ENCODE assay signal across 25 cellular contexts in genomic region chr14:91271639-91272038, GRCh38. TPM values are rescaled to one million over a fixed set of nuclear protein-coding genes. Genes with fewer than 3 reads are reported as not detected.
A peak's percentile ranks its signal among the peaks of the same experiment; 100 is the strongest.
DNase-seq lines count a peak whose midpoint lies in the region; ATAC-seq and TF ChIP-seq lines count a peak whose summit lies in the region.
"Had no signal": no experiment of that assay in that cellular context is flagged by ENCODE, and none has a peak within 500 bp of the region (broad histone marks: within the 10 kb centered on the region; RNA-seq: fewer than 3 reads in every experiment).

No MANE protein-coding gene starts in this region.

- TF ChIP-seq CTCF in A673 (conservative IDR thresholded peaks at IDR 0.05; ENCODE audit: low read depth, low read length) (no peak), GM23338 (conservative IDR thresholded peaks at IDR 0.05; ENCODE audit: low read depth in 2 of 2) (no peak; a peak in 1 of 4 replicates), endothelial cell (IDR thresholded peaks at IDR 0.05; ENCODE audit: unreplicated experiment) (peak; percentile 19), GM13977 (IDR thresholded peaks at IDR 0.05; ENCODE audit: extremely low read depth, insufficient read depth, missing control alignments) (no peak), Caco-2 (IDR thresholded peaks at IDR 0.05; ENCODE audit: insufficient read depth in 1 of 2, low read depth in 1 of 2, low read length in 1 of 2, severe bottlenecking in 1 of 2, unreplicated experiment in 1 of 2) (no peak)

- H3K4me2 ChIP-seq in GM23338, result no peak overlapping the region
- no peak overlapping the region for H3K4me2 ChIP-seq in neuronal stem cell (ENCODE audit: insufficient read depth, low read length, poor library complexity, severe bottlenecking)
- H3K4me2 ChIP-seq: KMS-11 had no signal

- no peak overlapping the region for H2AK5ac ChIP-seq in neuronal stem cell (ENCODE audit: low read depth, low read length)

- H3K36me3 Mint-ChIP-seq in GM23338 (ENCODE audit: low read depth), result peaks cover 13% of the 10 kb centered on the region
- peaks cover 12% of the 10 kb centered on the region for H3K36me3 Mint-ChIP-seq in T-helper 17 cell (ENCODE audit: low read depth)
- H3K36me3 Mint-ChIP-seq in endothelial cell (ENCODE audit: low read depth, unreplicated experiment), result peaks cover 15% of the 10 kb centered on the region
- peaks cover 14% of the 10 kb centered on the region for H3K36me3 Mint-ChIP-seq in Caco-2 (ENCODE audit: insufficient read depth, unreplicated experiment)

- H3K79me2 ChIP-seq in GM23338 (replicated peaks; ENCODE audit: insufficient read depth), result no peaks in the 10 kb centered on the region

- peaks cover 4% of the 10 kb centered on the region for H3K79me1 ChIP-seq in neuronal stem cell (ENCODE audit: low read depth, low read length)

- H3K27ac Mint-ChIP-seq in GM23338 (no peak overlapping the region), T-helper 17 cell (peak overlapping the region; percentile 53), endothelial cell (ENCODE audit: unreplicated experiment) (no peak overlapping the region), Caco-2 (ENCODE audit: unreplicated experiment) (no peak overlapping the region)
- H3K27ac Mint-ChIP-seq: B cell had no signal

- H4K91ac ChIP-seq in neuronal stem cell (ENCODE audit: low read depth, low read length, poor library complexity), result no peak overlapping the region

- intact Hi-C loops in A673 (cut with micrococcal nuclease; ENCODE audit: unreplicated experiment) (no loop called here), Caco-2 (cut with micrococcal nuclease; ENCODE audit: unreplicated experiment) (no loop called here)

- CTCF ChIA-PET in A673 (lab: Charles Lee), result no interaction called here
- CTCF ChIA-PET in Caco-2 (lab: Charles Lee), result interaction anchor here (1.0 kb wide), 1 partner anchor 94 kb away, joined by 3 read pairs; no protein-coding TSS in a partner anchor

- no peak overlapping the region for H3K9ac ChIP-seq in neuronal stem cell (ENCODE audit: low read depth, low read length, poor library complexity)
- H3K9ac ChIP-seq: KMS-11 had no signal

- no peaks in the 10 kb centered on the region; the same call in 2 of the 3 replicates for H3K9me3 Mint-ChIP-seq in GM23338
- H3K9me3 Mint-ChIP-seq in endothelial cell (ENCODE audit: unreplicated experiment), result no peaks in the 10 kb centered on the region
- H3K9me3 Mint-ChIP-seq in Caco-2 (ENCODE audit: unreplicated experiment), result no peaks in the 10 kb centered on the region
- H3K9me3 Mint-ChIP-seq: CD8-positive, alpha-beta T cell had no signal

- H3K4me3 ChIP-seq in A673 (ENCODE audit: low read depth, low read length, poor library complexity, severe bottlenecking) (no peak overlapping the region), GM23338 (no peak overlapping the region), neuronal stem cell (ENCODE audit: low read length in 2 of 2) (no peak overlapping the region), Caco-2 (ENCODE audit: low read depth, low read length) (no peak overlapping the region)
- H3K4me3 ChIP-seq: Peyer's patch, SK-N-MC had no signal

- POLR2A ChIA-PET in A673 (lab: Charles Lee; ENCODE audit: low non-redundant PET) (no interaction called here), Caco-2 (lab: Charles Lee) (no interaction called here)

- DNase-seq in A673 (ENCODE audit: low spot score), result no peak
- no peak for DNase-seq in GM23338 (ENCODE audit: low spot score)
- no peak for DNase-seq in T-helper 17 cell
- no peak for DNase-seq in endothelial cell (ENCODE audit: low spot score)
- DNase-seq in neuronal stem cell (ENCODE audit: low spot score), result no peak
- DNase-seq in GM13977 (ENCODE audit: low spot score), result no peak
- no peak for DNase-seq in Caco-2
- DNase-seq: Calu3; CD8-positive, alpha-beta T cell; DMS153; DND-41; GOT3; HCEC 1CT; IMR-90; NCI-H1048; NCI-H1417; NCI-H1694; NCI-H2029 treated with DMSO at 0.1 percent for 48 hours; NCI-H510A; Peyer's patch; SIG-M5 had no signal

- H3K14ac ChIP-seq in neuronal stem cell (ENCODE audit: low read length), result no peak overlapping the region

- H2BK5ac ChIP-seq in neuronal stem cell (ENCODE audit: low read length), result no peak overlapping the region

- no peak overlapping the region for H3K4ac ChIP-seq in neuronal stem cell (ENCODE audit: low read length)

- no peak overlapping the region for H2AFZ ChIP-seq in GM23338
- no peak overlapping the region for H2AFZ ChIP-seq in neuronal stem cell (ENCODE audit: low read length)

- H2BK12ac ChIP-seq in neuronal stem cell (ENCODE audit: low read length), result no peak overlapping the region

- H3K9me2 ChIP-seq in GM23338 (ENCODE audit: insufficient read depth), result no peaks in the 10 kb centered on the region

- no peak overlapping the region for H3K18ac ChIP-seq in neuronal stem cell (ENCODE audit: low read length)

- H2BK15ac ChIP-seq in neuronal stem cell (ENCODE audit: low read length), result no peak overlapping the region

- H4K20me1 ChIP-seq in GM23338 (replicated peaks; ENCODE audit: insufficient read depth), result 0 out of 2 replicates have a peak, but pooled peaks cover 4% of the 10 kb centered on the region

- H3K23ac ChIP-seq in neuronal stem cell (ENCODE audit: low read depth, low read length, poor library complexity), result no peak overlapping the region

- no CpG with 5 or more reads among the region's 9 CpGs for WGBS in neuronal stem cell (ENCODE audit: extremely low coverage in 2 of 2, insufficient read length in 2 of 2, insufficient replicate concordance in 1 of 2), 2 donors

- BruUV-seq in A673 (replicated peaks; lab: Mats Ljungman, UMichigan), result TSS peak; percentile 72
- BruUV-seq in Caco-2 (replicated peaks; lab: Mats Ljungman, UMichigan), result no TSS peak

- H3K9me3 ChIP-seq in A673 (ENCODE audit: low read depth, low read length, poor library complexity, severe bottlenecking), result no peaks in the 10 kb centered on the region
- no peaks in the 10 kb centered on the region for H3K9me3 ChIP-seq in T-helper 17 cell (ENCODE audit: control insufficient read depth, low read length, poor library complexity, severe bottlenecking)
- no peaks in the 10 kb centered on the region for H3K9me3 ChIP-seq in neuronal stem cell (replicated peaks in 1 of 2; ENCODE audit: control insufficient read depth in 2 of 2, insufficient read depth in 1 of 2, low read depth in 1 of 2, low read length in 2 of 2)
- no peaks in the 10 kb centered on the region for H3K9me3 ChIP-seq in Caco-2
- H3K9me3 ChIP-seq: Peyer's patch had no signal

- H3K4me1 ChIP-seq in A673 (ENCODE audit: insufficient read depth, low read length, poor library complexity, severe bottlenecking) (no peaks in the 10 kb centered on the region), GM23338 (ENCODE audit: insufficient read depth) (no peaks in the 10 kb centered on the region), neuronal stem cell (ENCODE audit: control insufficient read depth in 2 of 2, insufficient read depth in 1 of 2, low read depth in 1 of 2, low read length in 2 of 2) (peaks cover 0 to 1% of the 10 kb centered on the region in 2 donors), Caco-2 (no peaks in the 10 kb centered on the region)

- no peaks in the 10 kb centered on the region for H3F3A ChIP-seq in GM23338 (replicated peaks; ENCODE audit: low read depth)

- H3K27me3 ChIP-seq in A673 (replicated peaks; ENCODE audit: insufficient read depth, low read depth, low read length, poor library complexity), result no peaks in the 10 kb centered on the region
- H3K27me3 ChIP-seq in GM23338 (ENCODE audit: insufficient read depth), result no peaks in the 10 kb centered on the region
- no peaks in the 10 kb centered on the region for H3K27me3 ChIP-seq in neuronal stem cell (ENCODE audit: control insufficient read depth in 3 of 3, insufficient read depth in 3 of 3, low read depth in 1 of 3, low read length in 3 of 3)
- no peaks in the 10 kb centered on the region for H3K27me3 ChIP-seq in Caco-2 (replicated peaks; ENCODE audit: control insufficient read depth, insufficient read depth, low read length)
- H3K27me3 ChIP-seq: Peyer's patch had no signal

- H2BK120ac ChIP-seq in neuronal stem cell (ENCODE audit: low read depth, low read length), result no peak overlapping the region

- no peak overlapping the region for H4K8ac ChIP-seq in neuronal stem cell (ENCODE audit: low read depth, low read length)

- ATAC-seq in GM23338, result peak; percentile 32
- ATAC-seq in T-helper 17 cell, result no peak
- ATAC-seq: CD8-positive, alpha-beta T cell had no signal

- H3K27ac ChIP-seq in A673 (ENCODE audit: low read depth, low read length, poor library complexity, severe bottlenecking) (no peak overlapping the region), GM23338 (ENCODE audit: low read depth) (0 out of 2 replicates have a peak overlapping the region, but pooled peaks have one; percentile 26), neuronal stem cell (replicated peaks; ENCODE audit: low read length) (no peak overlapping the region)
- H3K27ac ChIP-seq: C4-2B, KMS-11, Peyer's patch, SK-N-MC had no signal

- 0 out of 3 replicates have a peak, but pooled peaks cover 2% of the 10 kb centered on the region for H3K4me1 Mint-ChIP-seq in GM23338
- peaks cover 22% of the 10 kb centered on the region for H3K4me1 Mint-ChIP-seq in T-helper 17 cell
- H3K4me1 Mint-ChIP-seq in endothelial cell (ENCODE audit: unreplicated experiment), result peaks cover 18% of the 10 kb centered on the region
- no peaks in the 10 kb centered on the region for H3K4me1 Mint-ChIP-seq in Caco-2 (ENCODE audit: low read depth, unreplicated experiment)
- H3K4me1 Mint-ChIP-seq: B cell had no signal

- H3K36me3 ChIP-seq in A673 (ENCODE audit: insufficient read depth, low read length, poor library complexity, severe bottlenecking), result peaks cover 10% of the 10 kb centered on the region
- no peaks in the 10 kb centered on the region for H3K36me3 ChIP-seq in GM23338 (ENCODE audit: insufficient read depth)
- H3K36me3 ChIP-seq in neuronal stem cell (replicated peaks in 1 of 2; ENCODE audit: control insufficient read depth in 2 of 2, insufficient read depth in 2 of 2, low read length in 2 of 2), result peaks cover 19 to 44% of the 10 kb centered on the region in 2 donors
- H3K36me3 ChIP-seq in Caco-2 (ENCODE audit: control insufficient read depth, insufficient read depth, low read length), result no peaks in the 10 kb centered on the region

- H3K4me3 Mint-ChIP-seq in GM23338, result no peak overlapping the region
- H3K4me3 Mint-ChIP-seq in T-helper 17 cell, result no peak overlapping the region
- no peak overlapping the region for H3K4me3 Mint-ChIP-seq in endothelial cell (ENCODE audit: unreplicated experiment)
- H3K4me3 Mint-ChIP-seq in Caco-2 (ENCODE audit: unreplicated experiment), result no peak overlapping the region
- H3K4me3 Mint-ChIP-seq: B cell; CD8-positive, alpha-beta T cell had no signal

- H3K27me3 Mint-ChIP-seq in GM23338 (ENCODE audit: insufficient read depth, low read depth, poor library complexity), result peaks cover 6% of the 10 kb centered on the region
- no peaks in the 10 kb centered on the region for H3K27me3 Mint-ChIP-seq in T-helper 17 cell
- H3K27me3 Mint-ChIP-seq in endothelial cell (ENCODE audit: unreplicated experiment), result peaks cover 4% of the 10 kb centered on the region
- no peaks in the 10 kb centered on the region for H3K27me3 Mint-ChIP-seq in Caco-2 (ENCODE audit: insufficient read depth, unreplicated experiment)
- H3K27me3 Mint-ChIP-seq: B cell had no signal

- in situ Hi-C loops in GM13977 (cut with MboI; ENCODE audit: low pct_unique_long_range_greater_than_20kb, low sequenced_read_pairs, unreplicated experiment), result no loop called here

RNA-seq across cellular contexts. Expression of gene GPR68, which starts 27.1 kb away (rescaled TPM):
- total RNA-seq in A673 (2021) (0.15 and 0.30 TPM in 2 replicates), T-helper 17 cell (10 to 100 TPM in 1 of 2 donors, 1 to 10 TPM in 1; 7.6 to 12.4 TPM), endothelial cell (ENCODE audit: unreplicated experiment) (5.4 TPM), Caco-2 (2022) (0.14 TPM in 2 replicates)
- 0.35 TPM in 2 replicates for total RNA-seq in GM23338 (2014; rRNA removed; shearing (Covaris generic))
- 0.19 and 0.45 TPM in 2 replicates for polyA plus RNA-seq in GM23338 (2016; fragmentation: Nextera tagmentation; extraction: Ambion mirVana)
- polyA plus RNA-seq in neuronal stem cell (2013, experiment 1 of 2), result 0.70 TPM
- polyA plus RNA-seq in neuronal stem cell (2013, experiment 2 of 2), result 0.61 TPM
- total RNA-seq: Calu3 had no signal
